In genomic region chr4:77599378-77599777, GRCh38 we compare ENCODE assay signal across 8 cellular contexts. TPM values are rescaled to one million over a fixed set of nuclear protein-coding genes. Genes with fewer than 3 reads are reported as not detected.
DNase-seq lines count a peak whose midpoint lies in the region; ATAC-seq and TF ChIP-seq lines count a peak whose summit lies in the region.

No MANE protein-coding gene starts in this region.

- H3K27ac Mint-ChIP-seq in stimulated activated naive CD8-positive, alpha-beta T cell treated with anti-CD3 and anti-CD28 coated beads, Interleukin-15, Interleukin-2, amounts not matched to agents 100 ng/mL and 50 ng/mL, for 24 hours: peak overlapping the region; percentile 65

- no peak overlapping the region for H3K27ac ChIP-seq in PC-3 (ENCODE audit: low read length)
- no peak overlapping the region for H3K27ac ChIP-seq in esophagus muscularis mucosa (replicated peaks in 1 of 4)

- WGBS in esophagus muscularis mucosa: 43% methylated on average over 2 of the region's 2 CpGs

- no peaks in the 10 kb centered on the region for H4K20me1 ChIP-seq in PC-3 (ENCODE audit: low read length)

- TF ChIP-seq POLR2A in esophagus muscularis mucosa (IDR thresholded peaks at IDR 0.05; ENCODE audit: low read depth): no peak

- TF ChIP-seq EP300 in esophagus muscularis mucosa (IDR thresholded peaks at IDR 0.05): no peak

- no peak overlapping the region for H3K4me2 ChIP-seq in PC-3 (ENCODE audit: low read length)

- H3K36me3 ChIP-seq in PC-3 (ENCODE audit: low read depth, low read length): no peaks in the 10 kb centered on the region
- H3K36me3 ChIP-seq in esophagus muscularis mucosa: no peaks in the 10 kb centered on the region

- no peaks in the 10 kb centered on the region for H3K9me2 ChIP-seq in PC-3 (replicated peaks; ENCODE audit: low read length)

- no peak overlapping the region for H3K9ac ChIP-seq in PC-3 (ENCODE audit: low read length)

- H3K4me3 Mint-ChIP-seq in stimulated activated naive CD8-positive, alpha-beta T cell treated with anti-CD3 and anti-CD28 coated beads, Interleukin-15, Interleukin-2, amounts not matched to agents 100 ng/mL and 50 ng/mL, for 24 hours: no peak overlapping the region

- no TSS peak for BruUV-seq in PC-3 (replicated peaks; lab: Mats Ljungman, UMichigan)

- no peak for DNase-seq in AG09309 (ENCODE audit: low read depth)
- DNase-seq in PC-3: peak; percentile 67
- DNase-seq in esophagus muscularis mucosa (ENCODE audit: extremely low spot score): no peak
- DNase-seq in anterior cingulate cortex (lab: John Stamatoyannopoulos, UW): no peak

- H3F3A ChIP-seq in PC-3 (ENCODE audit: low read length, unreplicated experiment): no peaks in the 10 kb centered on the region

- H3K4me1 ChIP-seq in PC-3 (ENCODE audit: insufficient read depth, low read length): no peaks in the 10 kb centered on the region
- peaks cover 0 to 10% (median 1%) of the 10 kb centered on the region in 4 donors for H3K4me1 ChIP-seq in esophagus muscularis mucosa

- H3K4me3 ChIP-seq in AG09309 (ENCODE audit: control insufficient read depth, low read depth, low read length) (no peak overlapping the region), PC-3 (ENCODE audit: low read length) (no peak overlapping the region), esophagus muscularis mucosa (no peak overlapping the region)

- peaks cover 52% of the 10 kb centered on the region for H3K4me1 Mint-ChIP-seq in stimulated activated naive CD8-positive, alpha-beta T cell treated with anti-CD3 and anti-CD28 coated beads, Interleukin-15, Interleukin-2, amounts not matched to agents 100 ng/mL and 50 ng/mL, for 24 hours (ENCODE audit: low read depth)

- no peaks in the 10 kb centered on the region for H3K9me3 Mint-ChIP-seq in stimulated activated naive CD8-positive, alpha-beta T cell treated with anti-CD3 and anti-CD28 coated beads, Interleukin-15, Interleukin-2, amounts not matched to agents 100 ng/mL and 50 ng/mL, for 24 hours

- H3K9me3 ChIP-seq in PC-3 (ENCODE audit: low read length) (no peaks in the 10 kb centered on the region), esophagus muscularis mucosa (no peaks in the 10 kb centered on the region)

- H3K27me3 Mint-ChIP-seq in stimulated activated naive CD8-positive, alpha-beta T cell treated with anti-CD3 and anti-CD28 coated beads, Interleukin-15, Interleukin-2, amounts not matched to agents 100 ng/mL and 50 ng/mL, for 24 hours: peaks cover 6% of the 10 kb centered on the region

- H2AFZ ChIP-seq in PC-3 (ENCODE audit: low read length): no peak overlapping the region

- POLR2A ChIA-PET in PC-3 (lab: Charles Lee; ENCODE audit: unreplicated experiment): no interaction called here

- no peaks in the 10 kb centered on the region for H3K36me3 Mint-ChIP-seq in stimulated activated naive CD8-positive, alpha-beta T cell treated with anti-CD3 and anti-CD28 coated beads, Interleukin-15, Interleukin-2, amounts not matched to agents 100 ng/mL and 50 ng/mL, for 24 hours (ENCODE audit: low read depth)

- H3K27me3 ChIP-seq in PC-3 (ENCODE audit: low read length): peaks cover 21% of the 10 kb centered on the region
- H3K27me3 ChIP-seq in esophagus muscularis mucosa: no peaks in the 10 kb centered on the region

- TF ChIP-seq CTCF in AG09309 (IDR thresholded peaks at IDR 0.05; ENCODE audit: control insufficient read depth, insufficient read depth, low read depth, low read length, missing control alignments) (peak; percentile 79), PC-3 (conservative IDR thresholded peaks at IDR 0.05; ENCODE audit: low read depth, low read length) (peak; percentile 68), esophagus muscularis mucosa (IDR thresholded peaks at IDR 0.05) (peak; percentile 17 to 46 (median 28))

- H3K79me2 ChIP-seq in PC-3 (ENCODE audit: low read length): no peaks in the 10 kb centered on the region

- intact Hi-C loops in PC-3 (cut with micrococcal nuclease): loop anchor here (5.0 kb wide), 1 partner anchor 62 kb away; no protein-coding TSS in a partner anchor
- intact Hi-C loops in esophagus muscularis mucosa (cut with DNase I): no loop called here

- ATAC-seq in GM18498 (IDR thresholded peaks at IDR 0.05; ENCODE audit: unreplicated experiment) (peak; percentile 45), PC-3 (peak; percentile 65), HG02642 (IDR thresholded peaks at IDR 0.05; ENCODE audit: poor library complexity, unreplicated experiment) (no peak), GM18867 (IDR thresholded peaks at IDR 0.05; ENCODE audit: unreplicated experiment) (no peak)

- CTCF ChIA-PET in PC-3 (lab: Charles Lee): no interaction called here

RNA-seq across cellular contexts. Expression of gene CXCL13, which starts 6.2 kb away (rescaled TPM):
- total RNA-seq in PC-3 (2014; rRNA removed): not detected in 2 replicates
- total RNA-seq in esophagus muscularis mucosa: under 1 TPM in 2 of 4 donors, not detected in 2; 0.32 to 0.66 TPM

Comparison
In these comparisons a context has a peak if more than half of its experiments do, and no peak if none do; other contexts are left out.
1. CTCF ChIP-seq: peak in every context shown above with its lines; median percentile 79 in AG09309; 68 in PC-3; 28 in esophagus muscularis mucosa.
2. ATAC-seq: peak in GM18498 (single experiment) and PC-3 (single experiment); none in HG02642 (single experiment) and GM18867 (single experiment).